In the genomic region with DNA sequence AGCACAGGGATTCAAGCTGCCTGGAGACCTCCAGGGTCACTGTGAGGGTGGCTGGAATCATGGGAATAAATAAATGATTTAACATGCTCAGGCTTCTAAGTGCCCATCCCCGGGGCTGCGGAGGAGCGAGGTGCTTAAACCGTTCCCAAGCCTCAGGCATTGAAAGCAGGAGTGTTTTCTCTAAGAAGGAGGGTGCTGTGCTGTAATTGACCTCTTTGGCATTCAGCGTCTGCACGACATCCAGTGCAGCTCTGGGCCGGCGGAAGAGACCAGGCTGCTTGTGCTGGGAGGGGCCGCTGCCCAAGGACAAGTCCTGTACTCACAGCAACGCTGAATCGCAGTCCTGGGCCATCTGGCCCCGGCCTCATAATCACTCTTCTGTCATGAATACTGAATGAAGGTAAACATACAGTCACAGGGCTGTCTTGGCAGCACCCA, we compare ENCODE assay signal across 1 cellular context.
TF ChIP-seq lines count a peak whose summit lies in the region.

No MANE protein-coding gene starts in this region.

TF ChIP-seq in HepG2, 621 proteins besides CTCF, POLR2A, EP300 and RAD21 (continues in another document):
- TF ChIP-seq RBM39 (IDR thresholded peaks at IDR 0.05; ENCODE audit: low read depth, low read length, poor library complexity, severe bottlenecking) (no peak), SATB2 (CRISPR knock-in tag; IDR thresholded peaks at IDR 0.05) (no peak), PHB2 (IDR thresholded peaks at IDR 0.05; ENCODE audit: partially characterized antibody) (no peak), GATAD2A (CRISPR knock-in tag; IDR thresholded peaks at IDR 0.05) (peak; percentile 47; the same call in 1 of the 2 replicates), RXRA (CRISPR knock-in tag; IDR thresholded peaks at IDR 0.05) (peak; percentile 25; the same call in 1 of the 2 replicates), REPIN1 (CRISPR knock-in tag; IDR thresholded peaks at IDR 0.05; ENCODE audit: borderline replicate concordance, low read depth) (no peak), FOXA3 (CRISPR knock-in tag; IDR thresholded peaks at IDR 0.05) (peak; percentile 58), FOXP1 (IDR thresholded peaks at IDR 0.05) (no peak), FOXP1 (CRISPR knock-in tag; IDR thresholded peaks at IDR 0.05) (peak; percentile 43; the same call in 1 of the 2 replicates), MEIS1 (CRISPR knock-in tag; IDR thresholded peaks at IDR 0.05; ENCODE audit: borderline replicate concordance) (peak; percentile 52; the same call in 1 of the 2 replicates), KDM4B (CRISPR knock-in tag; IDR thresholded peaks at IDR 0.05) (no peak), TAF1 (CRISPR knock-in tag; IDR thresholded peaks at IDR 0.05) (no peak), MAF1 (CRISPR knock-in tag; IDR thresholded peaks at IDR 0.05; ENCODE audit: borderline replicate concordance) (no peak), ZNF235 (CRISPR knock-in tag; IDR thresholded peaks at IDR 0.05; ENCODE audit: borderline replicate concordance) (no peak), ZNF292 (CRISPR knock-in tag; IDR thresholded peaks at IDR 0.05; ENCODE audit: borderline replicate concordance, low read depth) (peak; percentile 89; the same call in 1 of the 2 replicates), SKI (IDR thresholded peaks at IDR 0.05; ENCODE audit: partially characterized antibody) (no peak), MIER3 (CRISPR knock-in tag; IDR thresholded peaks at IDR 0.05; ENCODE audit: borderline replicate concordance) (no peak), ZNF446 (CRISPR knock-in tag; IDR thresholded peaks at IDR 0.05) (no peak), KAT8 (CRISPR knock-in tag; IDR thresholded peaks at IDR 0.05) (no peak), ASH2L (IDR thresholded peaks at IDR 0.05; ENCODE audit: insufficient read length, low read depth, low read length) (no peak), SMAD3 (CRISPR knock-in tag; IDR thresholded peaks at IDR 0.05) (no peak), RFX5 (IDR thresholded peaks at IDR 0.05; ENCODE audit: low read depth, low read length) (no peak), ETV5 (CRISPR knock-in tag; IDR thresholded peaks at IDR 0.05; ENCODE audit: borderline replicate concordance) (peak; percentile 76; the same call in 1 of the 2 replicates), SMARCC2 (IDR thresholded peaks at IDR 0.05) (no peak), CC2D1A (CRISPR knock-in tag; IDR thresholded peaks at IDR 0.05) (no peak), NR2C2 (CRISPR knock-in tag; IDR thresholded peaks at IDR 0.05; ENCODE audit: borderline replicate concordance) (no peak), POLR2AphosphoS5 (IDR thresholded peaks at IDR 0.05; ENCODE audit: low read depth, low read length) (no peak), ZSCAN31 (CRISPR knock-in tag; IDR thresholded peaks at IDR 0.05; ENCODE audit: low read depth) (no peak), IKZF4 (CRISPR knock-in tag; IDR thresholded peaks at IDR 0.05; ENCODE audit: borderline replicate concordance, low read depth, not compliant biosample characterization) (no peak), FOSL2 (CRISPR knock-in tag; IDR thresholded peaks at IDR 0.05) (peak; percentile 29; the same call in 1 of the 2 replicates), NFKBIZ (CRISPR knock-in tag; IDR thresholded peaks at IDR 0.05) (no peak), ZMYM3 (CRISPR knock-in tag; IDR thresholded peaks at IDR 0.05) (no peak; the same call in 1 of the 2 replicates), MAFF (IDR thresholded peaks at IDR 0.05; ENCODE audit: low read depth, low read length) (no peak), ZNF441 (CRISPR knock-in tag; IDR thresholded peaks at IDR 0.05; ENCODE audit: borderline replicate concordance) (0 out of 2 replicates have a peak, but pooled peaks have one; percentile 41), ZNF782 (CRISPR knock-in tag; IDR thresholded peaks at IDR 0.05; ENCODE audit: borderline replicate concordance) (no peak), SNAPC2 (CRISPR knock-in tag; IDR thresholded peaks at IDR 0.05) (0 out of 2 replicates have a peak, but pooled peaks have one; percentile 41), NFYB (CRISPR knock-in tag; IDR thresholded peaks at IDR 0.05) (no peak), KMT2A (CRISPR knock-in tag; IDR thresholded peaks at IDR 0.05) (no peak), ZNF326 (CRISPR knock-in tag; IDR thresholded peaks at IDR 0.05; ENCODE audit: borderline replicate concordance) (no peak), ZKSCAN5 (CRISPR knock-in tag; IDR thresholded peaks at IDR 0.05) (no peak), MTA1 (CRISPR knock-in tag; IDR thresholded peaks at IDR 0.05; ENCODE audit: borderline replicate concordance) (peak; percentile 31; the same call in 1 of the 2 replicates), ZNF225 (CRISPR knock-in tag; IDR thresholded peaks at IDR 0.05) (no peak), ZNF720 (CRISPR knock-in tag; IDR thresholded peaks at IDR 0.05) (no peak)
- TF ChIP-seq, protein P1, sequence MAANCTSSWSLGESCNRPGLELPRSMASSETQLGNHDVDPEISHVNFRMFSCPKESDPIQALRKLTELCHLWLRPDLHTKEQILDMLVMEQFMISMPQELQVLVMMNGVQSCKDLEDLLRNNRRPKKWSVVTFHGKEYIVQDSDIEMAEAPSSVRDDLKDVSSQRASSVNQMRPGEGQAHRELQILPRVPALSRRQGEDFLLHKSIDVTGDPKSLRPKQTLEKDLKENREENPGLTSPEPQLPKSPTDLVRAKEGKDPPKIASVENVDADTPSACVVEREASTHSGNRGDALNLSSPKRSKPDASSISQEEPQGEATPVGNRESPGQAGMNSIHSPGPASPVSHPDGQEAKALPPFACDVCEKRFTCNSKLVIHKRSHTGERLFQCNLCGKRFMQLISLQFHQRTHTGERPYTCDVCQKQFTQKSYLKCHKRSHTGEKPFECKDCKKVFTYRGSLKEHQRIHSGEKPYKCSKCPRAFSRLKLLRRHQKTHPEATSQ (CRISPR knock-in tag; IDR thresholded peaks at IDR 0.05; ENCODE audit: borderline replicate concordance) = no peak
- TF ChIP-seq, protein P2, sequence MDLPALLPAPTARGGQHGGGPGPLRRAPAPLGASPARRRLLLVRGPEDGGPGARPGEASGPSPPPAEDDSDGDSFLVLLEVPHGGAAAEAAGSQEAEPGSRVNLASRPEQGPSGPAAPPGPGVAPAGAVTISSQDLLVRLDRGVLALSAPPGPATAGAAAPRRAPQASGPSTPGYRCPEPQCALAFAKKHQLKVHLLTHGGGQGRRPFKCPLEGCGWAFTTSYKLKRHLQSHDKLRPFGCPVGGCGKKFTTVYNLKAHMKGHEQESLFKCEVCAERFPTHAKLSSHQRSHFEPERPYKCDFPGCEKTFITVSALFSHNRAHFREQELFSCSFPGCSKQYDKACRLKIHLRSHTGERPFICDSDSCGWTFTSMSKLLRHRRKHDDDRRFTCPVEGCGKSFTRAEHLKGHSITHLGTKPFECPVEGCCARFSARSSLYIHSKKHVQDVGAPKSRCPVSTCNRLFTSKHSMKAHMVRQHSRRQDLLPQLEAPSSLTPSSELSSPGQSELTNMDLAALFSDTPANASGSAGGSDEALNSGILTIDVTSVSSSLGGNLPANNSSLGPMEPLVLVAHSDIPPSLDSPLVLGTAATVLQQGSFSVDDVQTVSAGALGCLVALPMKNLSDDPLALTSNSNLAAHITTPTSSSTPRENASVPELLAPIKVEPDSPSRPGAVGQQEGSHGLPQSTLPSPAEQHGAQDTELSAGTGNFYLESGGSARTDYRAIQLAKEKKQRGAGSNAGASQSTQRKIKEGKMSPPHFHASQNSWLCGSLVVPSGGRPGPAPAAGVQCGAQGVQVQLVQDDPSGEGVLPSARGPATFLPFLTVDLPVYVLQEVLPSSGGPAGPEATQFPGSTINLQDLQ (CRISPR knock-in tag; IDR thresholded peaks at IDR 0.05) = no peak
- TF ChIP-seq, protein P3, sequence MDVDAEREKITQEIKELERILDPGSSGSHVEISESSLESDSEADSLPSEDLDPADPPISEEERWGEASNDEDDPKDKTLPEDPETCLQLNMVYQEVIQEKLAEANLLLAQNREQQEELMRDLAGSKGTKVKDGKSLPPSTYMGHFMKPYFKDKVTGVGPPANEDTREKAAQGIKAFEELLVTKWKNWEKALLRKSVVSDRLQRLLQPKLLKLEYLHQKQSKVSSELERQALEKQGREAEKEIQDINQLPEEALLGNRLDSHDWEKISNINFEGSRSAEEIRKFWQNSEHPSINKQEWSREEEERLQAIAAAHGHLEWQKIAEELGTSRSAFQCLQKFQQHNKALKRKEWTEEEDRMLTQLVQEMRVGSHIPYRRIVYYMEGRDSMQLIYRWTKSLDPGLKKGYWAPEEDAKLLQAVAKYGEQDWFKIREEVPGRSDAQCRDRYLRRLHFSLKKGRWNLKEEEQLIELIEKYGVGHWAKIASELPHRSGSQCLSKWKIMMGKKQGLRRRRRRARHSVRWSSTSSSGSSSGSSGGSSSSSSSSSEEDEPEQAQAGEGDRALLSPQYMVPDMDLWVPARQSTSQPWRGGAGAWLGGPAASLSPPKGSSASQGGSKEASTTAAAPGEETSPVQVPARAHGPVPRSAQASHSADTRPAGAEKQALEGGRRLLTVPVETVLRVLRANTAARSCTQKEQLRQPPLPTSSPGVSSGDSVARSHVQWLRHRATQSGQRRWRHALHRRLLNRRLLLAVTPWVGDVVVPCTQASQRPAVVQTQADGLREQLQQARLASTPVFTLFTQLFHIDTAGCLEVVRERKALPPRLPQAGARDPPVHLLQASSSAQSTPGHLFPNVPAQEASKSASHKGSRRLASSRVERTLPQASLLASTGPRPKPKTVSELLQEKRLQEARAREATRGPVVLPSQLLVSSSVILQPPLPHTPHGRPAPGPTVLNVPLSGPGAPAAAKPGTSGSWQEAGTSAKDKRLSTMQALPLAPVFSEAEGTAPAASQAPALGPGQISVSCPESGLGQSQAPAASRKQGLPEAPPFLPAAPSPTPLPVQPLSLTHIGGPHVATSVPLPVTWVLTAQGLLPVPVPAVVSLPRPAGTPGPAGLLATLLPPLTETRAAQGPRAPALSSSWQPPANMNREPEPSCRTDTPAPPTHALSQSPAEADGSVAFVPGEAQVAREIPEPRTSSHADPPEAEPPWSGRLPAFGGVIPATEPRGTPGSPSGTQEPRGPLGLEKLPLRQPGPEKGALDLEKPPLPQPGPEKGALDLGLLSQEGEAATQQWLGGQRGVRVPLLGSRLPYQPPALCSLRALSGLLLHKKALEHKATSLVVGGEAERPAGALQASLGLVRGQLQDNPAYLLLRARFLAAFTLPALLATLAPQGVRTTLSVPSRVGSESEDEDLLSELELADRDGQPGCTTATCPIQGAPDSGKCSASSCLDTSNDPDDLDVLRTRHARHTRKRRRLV (CRISPR knock-in tag; IDR thresholded peaks at IDR 0.05) = no peak
- TF ChIP-seq, protein P4, sequence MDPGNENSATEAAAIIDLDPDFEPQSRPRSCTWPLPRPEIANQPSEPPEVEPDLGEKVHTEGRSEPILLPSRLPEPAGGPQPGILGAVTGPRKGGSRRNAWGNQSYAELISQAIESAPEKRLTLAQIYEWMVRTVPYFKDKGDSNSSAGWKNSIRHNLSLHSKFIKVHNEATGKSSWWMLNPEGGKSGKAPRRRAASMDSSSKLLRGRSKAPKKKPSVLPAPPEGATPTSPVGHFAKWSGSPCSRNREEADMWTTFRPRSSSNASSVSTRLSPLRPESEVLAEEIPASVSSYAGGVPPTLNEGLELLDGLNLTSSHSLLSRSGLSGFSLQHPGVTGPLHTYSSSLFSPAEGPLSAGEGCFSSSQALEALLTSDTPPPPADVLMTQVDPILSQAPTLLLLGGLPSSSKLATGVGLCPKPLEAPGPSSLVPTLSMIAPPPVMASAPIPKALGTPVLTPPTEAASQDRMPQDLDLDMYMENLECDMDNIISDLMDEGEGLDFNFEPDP (CRISPR knock-in tag; conservative IDR thresholded peaks at IDR 0.05) = no peak
- TF ChIP-seq, protein P5, sequence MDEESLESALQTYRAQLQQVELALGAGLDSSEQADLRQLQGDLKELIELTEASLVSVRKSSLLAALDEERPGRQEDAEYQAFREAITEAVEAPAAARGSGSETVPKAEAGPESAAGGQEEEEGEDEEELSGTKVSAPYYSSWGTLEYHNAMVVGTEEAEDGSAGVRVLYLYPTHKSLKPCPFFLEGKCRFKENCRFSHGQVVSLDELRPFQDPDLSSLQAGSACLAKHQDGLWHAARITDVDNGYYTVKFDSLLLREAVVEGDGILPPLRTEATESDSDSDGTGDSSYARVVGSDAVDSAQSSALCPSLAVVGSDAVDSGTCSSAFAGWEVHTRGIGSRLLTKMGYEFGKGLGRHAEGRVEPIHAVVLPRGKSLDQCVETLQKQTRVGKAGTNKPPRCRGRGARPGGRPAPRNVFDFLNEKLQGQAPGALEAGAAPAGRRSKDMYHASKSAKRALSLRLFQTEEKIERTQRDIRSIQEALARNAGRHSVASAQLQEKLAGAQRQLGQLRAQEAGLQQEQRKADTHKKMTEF (CRISPR knock-in tag; IDR thresholded peaks at IDR 0.05) = peak; percentile 57; the same call in 1 of the 2 replicates
- TF ChIP-seq, protein P6, sequence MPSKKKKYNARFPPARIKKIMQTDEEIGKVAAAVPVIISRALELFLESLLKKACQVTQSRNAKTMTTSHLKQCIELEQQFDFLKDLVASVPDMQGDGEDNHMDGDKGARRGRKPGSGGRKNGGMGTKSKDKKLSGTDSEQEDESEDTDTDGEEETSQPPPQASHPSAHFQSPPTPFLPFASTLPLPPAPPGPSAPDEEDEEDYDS (CRISPR knock-in tag; IDR thresholded peaks at IDR 0.05) = peak; percentile 37; the same call in 1 of the 2 replicates
- TF ChIP-seq, protein P7, sequence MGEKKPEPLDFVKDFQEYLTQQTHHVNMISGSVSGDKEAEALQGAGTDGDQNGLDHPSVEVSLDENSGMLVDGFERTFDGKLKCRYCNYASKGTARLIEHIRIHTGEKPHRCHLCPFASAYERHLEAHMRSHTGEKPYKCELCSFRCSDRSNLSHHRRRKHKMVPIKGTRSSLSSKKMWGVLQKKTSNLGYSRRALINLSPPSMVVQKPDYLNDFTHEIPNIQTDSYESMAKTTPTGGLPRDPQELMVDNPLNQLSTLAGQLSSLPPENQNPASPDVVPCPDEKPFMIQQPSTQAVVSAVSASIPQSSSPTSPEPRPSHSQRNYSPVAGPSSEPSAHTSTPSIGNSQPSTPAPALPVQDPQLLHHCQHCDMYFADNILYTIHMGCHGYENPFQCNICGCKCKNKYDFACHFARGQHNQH (CRISPR knock-in tag; IDR thresholded peaks at IDR 0.05) = no peak
- TF ChIP-seq, protein P8, sequence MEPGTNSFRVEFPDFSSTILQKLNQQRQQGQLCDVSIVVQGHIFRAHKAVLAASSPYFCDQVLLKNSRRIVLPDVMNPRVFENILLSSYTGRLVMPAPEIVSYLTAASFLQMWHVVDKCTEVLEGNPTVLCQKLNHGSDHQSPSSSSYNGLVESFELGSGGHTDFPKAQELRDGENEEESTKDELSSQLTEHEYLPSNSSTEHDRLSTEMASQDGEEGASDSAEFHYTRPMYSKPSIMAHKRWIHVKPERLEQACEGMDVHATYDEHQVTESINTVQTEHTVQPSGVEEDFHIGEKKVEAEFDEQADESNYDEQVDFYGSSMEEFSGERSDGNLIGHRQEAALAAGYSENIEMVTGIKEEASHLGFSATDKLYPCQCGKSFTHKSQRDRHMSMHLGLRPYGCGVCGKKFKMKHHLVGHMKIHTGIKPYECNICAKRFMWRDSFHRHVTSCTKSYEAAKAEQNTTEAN (CRISPR knock-in tag; conservative IDR thresholded peaks at IDR 0.05) = no peak
- TF ChIP-seq, protein P9, sequence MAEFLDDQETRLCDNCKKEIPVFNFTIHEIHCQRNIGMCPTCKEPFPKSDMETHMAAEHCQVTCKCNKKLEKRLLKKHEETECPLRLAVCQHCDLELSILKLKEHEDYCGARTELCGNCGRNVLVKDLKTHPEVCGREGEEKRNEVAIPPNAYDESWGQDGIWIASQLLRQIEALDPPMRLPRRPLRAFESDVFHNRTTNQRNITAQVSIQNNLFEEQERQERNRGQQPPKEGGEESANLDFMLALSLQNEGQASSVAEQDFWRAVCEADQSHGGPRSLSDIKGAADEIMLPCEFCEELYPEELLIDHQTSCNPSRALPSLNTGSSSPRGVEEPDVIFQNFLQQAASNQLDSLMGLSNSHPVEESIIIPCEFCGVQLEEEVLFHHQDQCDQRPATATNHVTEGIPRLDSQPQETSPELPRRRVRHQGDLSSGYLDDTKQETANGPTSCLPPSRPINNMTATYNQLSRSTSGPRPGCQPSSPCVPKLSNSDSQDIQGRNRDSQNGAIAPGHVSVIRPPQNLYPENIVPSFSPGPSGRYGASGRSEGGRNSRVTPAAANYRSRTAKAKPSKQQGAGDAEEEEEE (CRISPR knock-in tag; IDR thresholded peaks at IDR 0.05; ENCODE audit: borderline replicate concordance) = no peak
